In the genomic region with DNA sequence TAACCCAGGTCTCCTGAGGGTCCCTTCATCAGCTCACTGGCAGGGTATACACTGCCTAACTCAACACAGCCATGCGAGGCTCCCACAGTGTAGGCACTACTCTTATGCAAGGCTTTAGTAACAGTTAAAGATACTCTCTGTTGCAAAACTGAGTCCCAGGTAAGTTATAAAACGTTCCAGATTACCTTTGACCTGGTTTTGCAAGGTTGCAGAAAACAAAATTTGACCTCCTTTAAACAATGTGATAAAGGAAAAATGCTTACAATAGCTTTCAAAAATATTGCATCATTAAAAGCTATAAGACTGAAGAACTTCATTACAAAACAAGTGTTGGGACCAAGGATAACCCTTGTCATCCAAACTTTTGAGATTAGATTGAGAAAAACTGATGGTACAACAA, we compare ENCODE assay signal across 1 cellular context.
TF ChIP-seq lines count a peak whose summit lies in the region.

No MANE protein-coding gene starts in this region.

TF ChIP-seq in HepG2, 621 proteins besides CTCF, POLR2A, EP300 and RAD21:
- TF ChIP-seq, protein P1, sequence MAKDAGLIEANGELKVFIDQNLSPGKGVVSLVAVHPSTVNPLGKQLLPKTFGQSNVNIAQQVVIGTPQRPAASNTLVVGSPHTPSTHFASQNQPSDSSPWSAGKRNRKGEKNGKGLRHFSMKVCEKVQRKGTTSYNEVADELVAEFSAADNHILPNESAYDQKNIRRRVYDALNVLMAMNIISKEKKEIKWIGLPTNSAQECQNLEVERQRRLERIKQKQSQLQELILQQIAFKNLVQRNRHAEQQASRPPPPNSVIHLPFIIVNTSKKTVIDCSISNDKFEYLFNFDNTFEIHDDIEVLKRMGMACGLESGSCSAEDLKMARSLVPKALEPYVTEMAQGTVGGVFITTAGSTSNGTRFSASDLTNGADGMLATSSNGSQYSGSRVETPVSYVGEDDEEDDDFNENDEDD (CRISPR knock-in tag; IDR thresholded peaks at IDR 0.05; ENCODE audit: borderline replicate concordance) = no peak
- TF ChIP-seq POLR2AphosphoS2 (IDR thresholded peaks at IDR 0.05; ENCODE audit: low read depth, low read length) = no peak
- TF ChIP-seq, protein P2, sequence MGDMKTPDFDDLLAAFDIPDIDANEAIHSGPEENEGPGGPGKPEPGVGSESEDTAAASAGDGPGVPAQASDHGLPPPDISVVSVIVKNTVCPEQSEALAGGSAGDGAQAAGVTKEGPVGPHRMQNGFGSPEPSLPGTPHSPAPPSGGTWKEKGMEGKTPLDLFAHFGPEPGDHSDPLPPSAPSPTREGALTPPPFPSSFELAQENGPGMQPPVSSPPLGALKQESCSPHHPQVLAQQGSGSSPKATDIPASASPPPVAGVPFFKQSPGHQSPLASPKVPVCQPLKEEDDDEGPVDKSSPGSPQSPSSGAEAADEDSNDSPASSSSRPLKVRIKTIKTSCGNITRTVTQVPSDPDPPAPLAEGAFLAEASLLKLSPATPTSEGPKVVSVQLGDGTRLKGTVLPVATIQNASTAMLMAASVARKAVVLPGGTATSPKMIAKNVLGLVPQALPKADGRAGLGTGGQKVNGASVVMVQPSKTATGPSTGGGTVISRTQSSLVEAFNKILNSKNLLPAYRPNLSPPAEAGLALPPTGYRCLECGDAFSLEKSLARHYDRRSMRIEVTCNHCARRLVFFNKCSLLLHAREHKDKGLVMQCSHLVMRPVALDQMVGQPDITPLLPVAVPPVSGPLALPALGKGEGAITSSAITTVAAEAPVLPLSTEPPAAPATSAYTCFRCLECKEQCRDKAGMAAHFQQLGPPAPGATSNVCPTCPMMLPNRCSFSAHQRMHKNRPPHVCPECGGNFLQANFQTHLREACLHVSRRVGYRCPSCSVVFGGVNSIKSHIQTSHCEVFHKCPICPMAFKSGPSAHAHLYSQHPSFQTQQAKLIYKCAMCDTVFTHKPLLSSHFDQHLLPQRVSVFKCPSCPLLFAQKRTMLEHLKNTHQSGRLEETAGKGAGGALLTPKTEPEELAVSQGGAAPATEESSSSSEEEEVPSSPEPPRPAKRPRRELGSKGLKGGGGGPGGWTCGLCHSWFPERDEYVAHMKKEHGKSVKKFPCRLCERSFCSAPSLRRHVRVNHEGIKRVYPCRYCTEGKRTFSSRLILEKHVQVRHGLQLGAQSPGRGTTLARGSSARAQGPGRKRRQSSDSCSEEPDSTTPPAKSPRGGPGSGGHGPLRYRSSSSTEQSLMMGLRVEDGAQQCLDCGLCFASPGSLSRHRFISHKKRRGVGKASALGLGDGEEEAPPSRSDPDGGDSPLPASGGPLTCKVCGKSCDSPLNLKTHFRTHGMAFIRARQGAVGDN (CRISPR knock-in tag; IDR thresholded peaks at IDR 0.05) = no peak
- TF ChIP-seq, protein P3, sequence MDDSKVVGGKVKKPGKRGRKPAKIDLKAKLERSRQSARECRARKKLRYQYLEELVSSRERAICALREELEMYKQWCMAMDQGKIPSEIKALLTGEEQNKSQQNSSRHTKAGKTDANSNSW (CRISPR knock-in tag; IDR thresholded peaks at IDR 0.05; ENCODE audit: borderline replicate concordance) = no peak
- TF ChIP-seq ZNF260 (CRISPR knock-in tag; IDR thresholded peaks at IDR 0.05; ENCODE audit: borderline replicate concordance, low read depth) = no peak
- TF ChIP-seq ZNF326 (CRISPR knock-in tag; IDR thresholded peaks at IDR 0.05; ENCODE audit: borderline replicate concordance) = no peak
- TF ChIP-seq, protein P4, sequence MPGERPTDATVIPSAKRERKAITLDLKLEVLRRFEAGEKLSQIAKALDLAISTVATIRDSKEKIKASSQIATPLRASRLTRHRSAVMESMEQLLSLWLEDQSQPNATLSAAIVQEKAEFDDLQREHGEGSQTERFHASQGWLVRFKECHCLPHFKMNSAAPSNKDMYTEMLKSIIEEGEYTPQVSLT (CRISPR knock-in tag; IDR thresholded peaks at IDR 0.05; ENCODE audit: borderline replicate concordance, low read depth) = no peak
- no peak for TF ChIP-seq BORCS8-MEF2B (CRISPR knock-in tag; IDR thresholded peaks at IDR 0.05)
- no peak for TF ChIP-seq ERF (CRISPR knock-in tag; IDR thresholded peaks at IDR 0.05)
- peak; percentile 66 to 82 for TF ChIP-seq MAFK (conservative IDR thresholded peaks at IDR 0.05 in 1 of 2, IDR thresholded peaks at IDR 0.05 in 1 of 2; ENCODE audit: low read length in 2 of 2)
- TF ChIP-seq MAFF (IDR thresholded peaks at IDR 0.05; ENCODE audit: low read depth, low read length) = peak; percentile 77
- no peak for TF ChIP-seq RARG (CRISPR knock-in tag; IDR thresholded peaks at IDR 0.05; ENCODE audit: low read depth)
- TF ChIP-seq NCOA5 (CRISPR knock-in tag; IDR thresholded peaks at IDR 0.05) = no peak
- no peak for TF ChIP-seq SALL2 (CRISPR knock-in tag; IDR thresholded peaks at IDR 0.05)
- TF ChIP-seq PPARG (CRISPR knock-in tag; conservative IDR thresholded peaks at IDR 0.05) = peak; percentile 62; the same call in 1 of the 2 replicates
- no peak for TF ChIP-seq HIVEP1 (CRISPR knock-in tag; IDR thresholded peaks at IDR 0.05)
- TF ChIP-seq, protein P5, sequence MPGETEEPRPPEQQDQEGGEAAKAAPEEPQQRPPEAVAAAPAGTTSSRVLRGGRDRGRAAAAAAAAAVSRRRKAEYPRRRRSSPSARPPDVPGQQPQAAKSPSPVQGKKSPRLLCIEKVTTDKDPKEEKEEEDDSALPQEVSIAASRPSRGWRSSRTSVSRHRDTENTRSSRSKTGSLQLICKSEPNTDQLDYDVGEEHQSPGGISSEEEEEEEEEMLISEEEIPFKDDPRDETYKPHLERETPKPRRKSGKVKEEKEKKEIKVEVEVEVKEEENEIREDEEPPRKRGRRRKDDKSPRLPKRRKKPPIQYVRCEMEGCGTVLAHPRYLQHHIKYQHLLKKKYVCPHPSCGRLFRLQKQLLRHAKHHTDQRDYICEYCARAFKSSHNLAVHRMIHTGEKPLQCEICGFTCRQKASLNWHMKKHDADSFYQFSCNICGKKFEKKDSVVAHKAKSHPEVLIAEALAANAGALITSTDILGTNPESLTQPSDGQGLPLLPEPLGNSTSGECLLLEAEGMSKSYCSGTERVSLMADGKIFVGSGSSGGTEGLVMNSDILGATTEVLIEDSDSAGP (CRISPR knock-in tag; IDR thresholded peaks at IDR 0.05; ENCODE audit: borderline replicate concordance) = no peak
- TF ChIP-seq DNMT1 (CRISPR knock-in tag; IDR thresholded peaks at IDR 0.05) = no peak
- no peak for TF ChIP-seq ZSCAN21 (CRISPR knock-in tag; IDR thresholded peaks at IDR 0.05; ENCODE audit: borderline replicate concordance)
- TF ChIP-seq, protein P6, sequence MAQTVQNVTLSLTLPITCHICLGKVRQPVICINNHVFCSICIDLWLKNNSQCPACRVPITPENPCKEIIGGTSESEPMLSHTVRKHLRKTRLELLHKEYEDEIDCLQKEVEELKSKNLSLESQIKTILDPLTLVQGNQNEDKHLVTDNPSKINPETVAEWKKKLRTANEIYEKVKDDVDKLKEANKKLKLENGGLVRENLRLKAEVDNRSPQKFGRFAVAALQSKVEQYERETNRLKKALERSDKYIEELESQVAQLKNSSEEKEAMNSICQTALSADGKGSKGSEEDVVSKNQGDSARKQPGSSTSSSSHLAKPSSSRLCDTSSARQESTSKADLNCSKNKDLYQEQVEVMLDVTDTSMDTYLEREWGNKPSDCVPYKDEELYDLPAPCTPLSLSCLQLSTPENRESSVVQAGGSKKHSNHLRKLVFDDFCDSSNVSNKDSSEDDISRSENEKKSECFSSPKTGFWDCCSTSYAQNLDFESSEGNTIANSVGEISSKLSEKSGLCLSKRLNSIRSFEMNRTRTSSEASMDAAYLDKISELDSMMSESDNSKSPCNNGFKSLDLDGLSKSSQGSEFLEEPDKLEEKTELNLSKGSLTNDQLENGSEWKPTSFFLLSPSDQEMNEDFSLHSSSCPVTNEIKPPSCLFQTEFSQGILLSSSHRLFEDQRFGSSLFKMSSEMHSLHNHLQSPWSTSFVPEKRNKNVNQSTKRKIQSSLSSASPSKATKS (CRISPR knock-in tag; IDR thresholded peaks at IDR 0.05) = 0 out of 2 replicates have a peak, but pooled peaks have one; percentile 33
- TF ChIP-seq ZNF333 (CRISPR knock-in tag; IDR thresholded peaks at IDR 0.05; ENCODE audit: borderline replicate concordance) = no peak
- peak; percentile 50; the same call in 1 of the 2 replicates for TF ChIP-seq NR2C2 (CRISPR knock-in tag; IDR thresholded peaks at IDR 0.05; ENCODE audit: borderline replicate concordance)
- TF ChIP-seq FOXP1 (IDR thresholded peaks at IDR 0.05) = no peak
- no peak for TF ChIP-seq FOXP1 (CRISPR knock-in tag; IDR thresholded peaks at IDR 0.05)
- TF ChIP-seq, protein P7, sequence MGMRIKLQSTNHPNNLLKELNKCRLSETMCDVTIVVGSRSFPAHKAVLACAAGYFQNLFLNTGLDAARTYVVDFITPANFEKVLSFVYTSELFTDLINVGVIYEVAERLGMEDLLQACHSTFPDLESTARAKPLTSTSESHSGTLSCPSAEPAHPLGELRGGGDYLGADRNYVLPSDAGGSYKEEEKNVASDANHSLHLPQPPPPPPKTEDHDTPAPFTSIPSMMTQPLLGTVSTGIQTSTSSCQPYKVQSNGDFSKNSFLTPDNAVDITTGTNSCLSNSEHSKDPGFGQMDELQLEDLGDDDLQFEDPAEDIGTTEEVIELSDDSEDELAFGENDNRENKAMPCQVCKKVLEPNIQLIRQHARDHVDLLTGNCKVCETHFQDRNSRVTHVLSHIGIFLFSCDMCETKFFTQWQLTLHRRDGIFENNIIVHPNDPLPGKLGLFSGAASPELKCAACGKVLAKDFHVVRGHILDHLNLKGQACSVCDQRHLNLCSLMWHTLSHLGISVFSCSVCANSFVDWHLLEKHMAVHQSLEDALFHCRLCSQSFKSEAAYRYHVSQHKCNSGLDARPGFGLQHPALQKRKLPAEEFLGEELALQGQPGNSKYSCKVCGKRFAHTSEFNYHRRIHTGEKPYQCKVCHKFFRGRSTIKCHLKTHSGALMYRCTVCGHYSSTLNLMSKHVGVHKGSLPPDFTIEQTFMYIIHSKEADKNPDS (CRISPR knock-in tag; IDR thresholded peaks at IDR 0.05) = peak; percentile 64; the same call in 1 of the 2 replicates
- TF ChIP-seq ZNF335 (CRISPR knock-in tag; IDR thresholded peaks at IDR 0.05) = no peak
- TF ChIP-seq SOX6 (IDR thresholded peaks at IDR 0.05) = no peak
- peak; percentile 38; the same call in 1 of the 2 replicates for TF ChIP-seq SOX6 (CRISPR knock-in tag; IDR thresholded peaks at IDR 0.05)
